In genomic region chr6:161434921-161435411, GRCh38 we compare ENCODE assay signal across 10 cellular contexts.
DNase-seq lines count a peak whose midpoint lies in the region; ATAC-seq, FAIRE-seq and TF ChIP-seq lines count a peak whose summit lies in the region.
"Had no signal": no experiment of that assay in that cellular context is flagged by ENCODE, and none has a peak within 500 bp of the region (broad histone marks: within the 10 kb centered on the region; RNA-seq: fewer than 3 reads in every experiment).

No MANE protein-coding gene starts in this region.

- WGBS in right cardiac atrium, result 10% methylated on average over 6 of the region's 6 CpGs

- peak overlapping the region; percentile 58 for H3K27ac ChIP-seq in right cardiac atrium (ENCODE audit: low read length)
- peak overlapping the region; percentile 46 to 78 (median 65) for H3K27ac ChIP-seq in gastrocnemius medialis

- H3K27me3 ChIP-seq in right cardiac atrium (ENCODE audit: control insufficient read depth, insufficient read depth) (no peaks in the 10 kb centered on the region), gastrocnemius medialis (no peaks in the 10 kb centered on the region)

- peak; percentile 99 for DNase-seq in GM04503 (ENCODE audit: low read depth)
- peak; percentile 95 for DNase-seq in astrocyte of the hippocampus (ENCODE audit: low read depth, low spot score)
- no peak for DNase-seq in right cardiac atrium
- DNase-seq in gastrocnemius medialis, result no peak
- no peak for DNase-seq in NCI-H526 treated with DMSO at 0.1 percent for 48 hours (lab: John Stamatoyannopoulos, UW)
- DNase-seq in LoVo (ENCODE audit: low spot score), result no peak
- no peak for DNase-seq in GM12891 (ENCODE audit: insufficient read length, low spot score)
- DNase-seq: activated CD4-positive, CD25-positive, alpha-beta regulatory T cell treated with anti-CD3 and anti-CD28 coated beads, Interleukin-2, amount 50 U/mL, for 72 hours; NCI-H1930 had no signal

- H3K4me1 ChIP-seq in right cardiac atrium (ENCODE audit: control insufficient read depth, insufficient read depth, low read length) (peaks cover 2% of the 10 kb centered on the region), gastrocnemius medialis (peaks cover 18 to 27% of the 10 kb centered on the region in 2 donors)

- ATAC-seq in right cardiac atrium (peak; percentile 80 to 83), gastrocnemius medialis (peak; percentile 76 to 83), GM19023 (IDR thresholded peaks at IDR 0.05; ENCODE audit: unreplicated experiment) (no peak)

- FAIRE-seq in GM12891 (lab: Jason Lieb, UNC), result no peak

- H3K36me3 ChIP-seq in gastrocnemius medialis, result no peaks in the 10 kb centered on the region

- intact Hi-C loops in right cardiac atrium (cut with DNase I), result no loop called here
- intact Hi-C loops in gastrocnemius medialis (cut with DNase I; ENCODE audit: low total_unique reads), result loop anchor here (5.0 kb wide), 1 partner anchor 47 kb away; no protein-coding TSS in a partner anchor

- TF ChIP-seq POLR2A in gastrocnemius medialis (IDR thresholded peaks at IDR 0.05) (no peak), GM12891 (IDR thresholded peaks at IDR 0.05; ENCODE audit: low read depth, low read length) (no peak)

- H3K9me3 ChIP-seq in right cardiac atrium (ENCODE audit: control insufficient read depth, low read length) (no peaks in the 10 kb centered on the region), gastrocnemius medialis (no peaks in the 10 kb centered on the region)

- TF ChIP-seq CTCF in gastrocnemius medialis (IDR thresholded peaks at IDR 0.05 in 4 of 5, conservative IDR thresholded peaks at IDR 0.05 in 1 of 5), result no peak

- H3K4me3 ChIP-seq in right cardiac atrium (ENCODE audit: low read length) (no peak overlapping the region), gastrocnemius medialis (peak overlapping the region; percentile 4 to 45 (median 8))

- in situ Hi-C loops in gastrocnemius medialis (cut with MboI; ENCODE audit: low sequenced_read_pairs in 4 of 4), result no loop called here

TF ChIP-seq in GM12891, 5 proteins besides CTCF, POLR2A, EP300 and RAD21:
- TF ChIP-seq PAX5 (IDR thresholded peaks at IDR 0.05; ENCODE audit: insufficient read depth, low read length, severe bottlenecking), result no peak

Comparison
In these comparisons a context has a peak if more than half of its experiments do, and no peak if none do; other contexts are left out.
1. DNase-seq: peak in GM04503 (single experiment) and astrocyte of the hippocampus (single experiment); none in right cardiac atrium (0 of 3), gastrocnemius medialis (0 of 2), NCI-H526 treated with DMSO at 0.1 percent for 48 hours (single experiment), LoVo (single experiment) and GM12891 (single experiment).